In genomic region chr3:56467108-56467507, GRCh38 we compare ENCODE assay signal across 8 cellular contexts. TPM values are rescaled to one million over a fixed set of nuclear protein-coding genes. Genes with fewer than 3 reads are reported as not detected.
A peak's percentile ranks its signal among the peaks of the same experiment; 100 is the strongest.
DNase-seq lines count a peak whose midpoint lies in the region; ATAC-seq lines count a peak whose summit lies in the region.

No MANE protein-coding gene starts in this region.

- H3K27ac Mint-ChIP-seq in immature natural killer cell, result no peak overlapping the region

- H3K27me3 Mint-ChIP-seq in immature natural killer cell (ENCODE audit: low read depth in 3 of 3), result peaks cover 19 to 38% (median 23%) of the 10 kb centered on the region in 3 donors

- no peak for ATAC-seq in HG02981 (IDR thresholded peaks at IDR 0.05; ENCODE audit: unreplicated experiment)
- no peak for ATAC-seq in HG03025 (IDR thresholded peaks at IDR 0.05; ENCODE audit: low FRiP score, unreplicated experiment)

- H3K27me3 ChIP-seq in NT2/D1 (ENCODE audit: insufficient read depth, insufficient read length), result no peaks in the 10 kb centered on the region
- peaks cover 8 to 32% (median 31%) of the 10 kb centered on the region in 3 donors for H3K27me3 ChIP-seq in skeletal muscle tissue (ENCODE audit: control insufficient read depth in 3 of 3, insufficient read depth in 3 of 3, low read length in 3 of 3)

- DNase-seq in DMS 273 (lab: John Stamatoyannopoulos, UW; ENCODE audit: unreplicated experiment), result peak; percentile 95
- DNase-seq in HS-5 (ENCODE audit: low read depth), result peak; percentile 28
- DNase-seq in NT2/D1 (ENCODE audit: low read depth, low spot score), result peak; percentile 93
- DNase-seq in caudate nucleus (lab: John Stamatoyannopoulos, UW), result peak in 60 of 61 donors; percentile 6 to 96 (median 74)
- no peak for DNase-seq in immature natural killer cell

- H3K36me3 Mint-ChIP-seq in immature natural killer cell, result no peaks in the 10 kb centered on the region

- peak overlapping the region; percentile 76 for H3K9ac ChIP-seq in NT2/D1 (ENCODE audit: insufficient read length, low read depth)
- H3K9ac ChIP-seq in skeletal muscle tissue (ENCODE audit: low read depth in 1 of 3, low read length in 3 of 3), result peak overlapping the region in 1 of 3 donors; percentile 45

- H3K4me3 ChIP-seq in NT2/D1 (ENCODE audit: insufficient read length, low read depth), result peak overlapping the region; percentile 75
- H3K4me3 ChIP-seq in skeletal muscle tissue (ENCODE audit: low read length in 3 of 3), result peak overlapping the region; percentile 54 to 67 (median 58)

- H3K9me3 ChIP-seq in NT2/D1 (ENCODE audit: insufficient read depth, low read length), result no peaks in the 10 kb centered on the region; the same call in 1 of the 2 replicates
- no peaks in the 10 kb centered on the region for H3K9me3 ChIP-seq in skeletal muscle tissue (ENCODE audit: control insufficient read depth in 3 of 3, low read length in 3 of 3)

- H3K27ac ChIP-seq in caudate nucleus (ENCODE audit: low read depth, low read length), result no peak overlapping the region
- H3K27ac ChIP-seq in skeletal muscle tissue (ENCODE audit: low read depth, low read length), result no peak overlapping the region

- no peaks in the 10 kb centered on the region for H3K36me3 ChIP-seq in NT2/D1 (ENCODE audit: insufficient read depth, insufficient read length, low read length)
- H3K36me3 ChIP-seq in skeletal muscle tissue (ENCODE audit: control insufficient read depth in 3 of 3, insufficient read depth in 3 of 3, low read length in 3 of 3), result no peaks in the 10 kb centered on the region

- H3K4me1 ChIP-seq in NT2/D1 (ENCODE audit: insufficient read depth, insufficient read length) (no peaks in the 10 kb centered on the region), skeletal muscle tissue (ENCODE audit: control insufficient read depth in 3 of 3, insufficient read depth in 3 of 3, low read length in 3 of 3) (peaks cover 0 to 8% (median 3%) of the 10 kb centered on the region in 3 donors)

- H3K4me1 Mint-ChIP-seq in immature natural killer cell, result peaks cover 3 to 6% of the 10 kb centered on the region in 2 donors

- H3K9me3 Mint-ChIP-seq in immature natural killer cell, result peaks cover 0 to 11% (median 0%) of the 10 kb centered on the region in 6 donors

- H3K4me3 Mint-ChIP-seq in immature natural killer cell, result peak overlapping the region in 3 of 5 donors; percentile 21 to 35 (median 23)

RNA-seq across cellular contexts. Expression of gene ERC2, which starts 1.2 kb away (rescaled TPM):
- polyA plus RNA-seq in immature natural killer cell, result not detected
- 1.0 TPM for total RNA-seq in skeletal muscle tissue

Comparison
In these comparisons a context has a peak if more than half of its experiments do, and no peak if none do; other contexts are left out.
1. DNase-seq: peak in DMS 273 (single experiment), HS-5 (single experiment), NT2/D1 (single experiment) and caudate nucleus (60 of 61); none in immature natural killer cell (0 of 3).